8 cellular contexts compared by ENCODE assay signal in genomic region chr2:157470321-157470720, GRCh38. TPM values are rescaled to one million over a fixed set of nuclear protein-coding genes. Genes with fewer than 3 reads are reported as not detected.
DNase-seq lines count a peak whose midpoint lies in the region; ATAC-seq, FAIRE-seq and TF ChIP-seq lines count a peak whose summit lies in the region.
"Had no signal": no experiment of that assay in that cellular context is flagged by ENCODE, and none has a peak within 500 bp of the region (broad histone marks: within the 10 kb centered on the region; RNA-seq: fewer than 3 reads in every experiment).

No MANE protein-coding gene starts in this region.

- no peaks in the 10 kb centered on the region for H4K20me1 ChIP-seq in OCI-LY3 (ENCODE audit: insufficient read depth, low read length)

- no peaks in the 10 kb centered on the region for H3K27me3 Mint-ChIP-seq in osteocyte (ENCODE audit: unreplicated experiment)

- peak overlapping the region; percentile 12 for H3K27ac Mint-ChIP-seq in osteocyte (ENCODE audit: unreplicated experiment)

- H3K4me3 ChIP-seq in OCI-LY3 (ENCODE audit: low read length) (peak overlapping the region; percentile 48; the same call in 1 of the 2 replicates), ascending aorta (no peak overlapping the region), prostate gland (no peak overlapping the region)
- H3K4me3 ChIP-seq: lung had no signal

- peak; percentile 19 for DNase-seq in GM19239 (ENCODE audit: insufficient read length, low spot score)
- DNase-seq in osteocyte (ENCODE audit: extremely low spot score, unreplicated experiment), result no peak
- no peak for DNase-seq in ascending aorta (ENCODE audit: low spot score in 2 of 2)
- no peak for DNase-seq in cardiac septum (ENCODE audit: low spot score)
- no peak for DNase-seq in prostate gland (ENCODE audit: low spot score)

- no peaks in the 10 kb centered on the region for H3K79me2 ChIP-seq in OCI-LY3 (ENCODE audit: low read length)

- H3K9ac ChIP-seq in OCI-LY3 (ENCODE audit: low read length), result no peak overlapping the region; the same call in 1 of the 2 replicates

- H3K9me3 ChIP-seq in OCI-LY3 (ENCODE audit: insufficient read depth, low read length), result no peaks in the 10 kb centered on the region; the same call in 1 of the 2 replicates
- H3K9me3 ChIP-seq in ascending aorta, result no peaks in the 10 kb centered on the region
- H3K9me3 ChIP-seq in prostate gland, result no peaks in the 10 kb centered on the region

- H3K4me1 ChIP-seq in OCI-LY3 (ENCODE audit: low read length), result peaks cover 52% of the 10 kb centered on the region
- H3K4me1 ChIP-seq in ascending aorta, result no peaks in the 10 kb centered on the region
- no peaks in the 10 kb centered on the region for H3K4me1 ChIP-seq in prostate gland (replicated peaks)

- H3K27ac ChIP-seq in OCI-LY3 (ENCODE audit: low read length) (peak overlapping the region; percentile 97), ascending aorta (no peak overlapping the region), prostate gland (no peak overlapping the region)

- H2AFZ ChIP-seq in OCI-LY3 (ENCODE audit: low read depth, low read length), result no peak overlapping the region

- ATAC-seq in HG02870 (IDR thresholded peaks at IDR 0.05; ENCODE audit: unreplicated experiment), result peak; percentile 52

- intact Hi-C loops in ascending aorta (cut with DNase I) (no loop called here), cardiac septum (cut with DNase I) (no loop called here), prostate gland (cut with DNase I) (no loop called here)

- TF ChIP-seq CTCF in OCI-LY3 (IDR thresholded peaks at IDR 0.05; ENCODE audit: low read depth, low read length) (no peak), osteocyte (IDR thresholded peaks at IDR 0.05) (no peak), ascending aorta (IDR thresholded peaks at IDR 0.05) (no peak), prostate gland (IDR thresholded peaks at IDR 0.05) (no peak)

- H3K36me3 Mint-ChIP-seq in osteocyte (ENCODE audit: unreplicated experiment), result no peaks in the 10 kb centered on the region

- peak; percentile 99 for FAIRE-seq in GM19239 (lab: Jason Lieb, UNC)

- H3K36me3 ChIP-seq in OCI-LY3 (replicated peaks; ENCODE audit: low read depth, low read length) (peaks cover 2% of the 10 kb centered on the region), ascending aorta (no peaks in the 10 kb centered on the region), prostate gland (no peaks in the 10 kb centered on the region)

- H3K4me1 Mint-ChIP-seq in osteocyte (ENCODE audit: unreplicated experiment), result peaks cover 20% of the 10 kb centered on the region

- H3K27me3 ChIP-seq in OCI-LY3 (ENCODE audit: low read depth, low read length) (no peaks in the 10 kb centered on the region), ascending aorta (no peaks in the 10 kb centered on the region), prostate gland (replicated peaks; ENCODE audit: insufficient read depth) (no peaks in the 10 kb centered on the region)

- no peak for TF ChIP-seq POLR2A in prostate gland (IDR thresholded peaks at IDR 0.05)

- no peaks in the 10 kb centered on the region for H3K9me3 Mint-ChIP-seq in osteocyte (ENCODE audit: unreplicated experiment)

- peak overlapping the region; percentile 76 for H3K4me2 ChIP-seq in OCI-LY3 (ENCODE audit: low read length)

- no peak overlapping the region for H3K4me3 Mint-ChIP-seq in osteocyte (ENCODE audit: unreplicated experiment)

RNA-seq across cellular contexts. Expression of gene CYTIP, which starts 26.4 kb away (rescaled TPM):
- total RNA-seq in osteocyte, result 0.64 and 0.76 TPM in 2 replicates
- 5.5 TPM for total RNA-seq in ascending aorta
- 2.5 TPM for total RNA-seq in cardiac septum
- 1 to 10 TPM; 3.3 to 7.4 TPM for total RNA-seq in prostate gland
